ENCODE assay signal across 8 cellular contexts in the genomic region with DNA sequence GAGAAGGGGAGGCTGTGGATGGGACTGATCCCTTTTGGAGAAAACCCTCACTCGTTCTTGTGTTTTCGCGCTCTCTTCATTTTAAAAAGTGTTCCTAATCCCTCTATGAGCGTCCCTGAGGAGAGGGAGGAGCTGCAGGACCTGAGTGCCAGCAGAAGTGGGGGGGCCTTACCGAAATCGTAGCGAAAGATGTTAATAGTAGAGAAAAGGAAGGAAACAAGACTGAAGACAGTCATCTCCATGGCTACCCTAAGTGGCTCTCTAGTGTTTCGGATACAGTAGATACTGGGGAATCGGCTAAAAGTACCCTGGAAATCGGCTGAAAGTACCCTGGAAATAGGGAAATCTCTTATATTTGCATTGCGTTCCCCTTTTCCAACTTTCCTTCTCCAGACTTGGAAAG. TPM values are rescaled to one million over a fixed set of nuclear protein-coding genes. Genes with fewer than 3 reads are reported as not detected.
A peak's percentile ranks its signal among the peaks of the same experiment; 100 is the strongest.
DNase-seq lines count a peak whose midpoint lies in the region; ATAC-seq and TF ChIP-seq lines count a peak whose summit lies in the region.

No MANE protein-coding gene starts in this region.

- ATAC-seq in GM19452 (IDR thresholded peaks at IDR 0.05; ENCODE audit: unreplicated experiment) = peak; percentile 29

- intact Hi-C loops in breast epithelium (cut with DNase I; ENCODE audit: low total_unique reads) = no loop called here

- DNase-seq in AG10803 (ENCODE audit: low read depth) (no peak), breast epithelium (ENCODE audit: low spot score in 2 of 2) (no peak), NAMALWA (ENCODE audit: low spot score) (no peak), NCI-H187 (lab: John Stamatoyannopoulos, UW) (no peak), NCI-H774 (lab: John Stamatoyannopoulos, UW) (no peak)
- DNase-seq in Jurkat, Clone E6-1 (ENCODE audit: low read depth, low spot score) = no peak

- no peaks in the 10 kb centered on the region for H3K4me1 ChIP-seq in breast epithelium
- H3K4me1 ChIP-seq in muscle layer of duodenum (ENCODE audit: control insufficient read depth in 1 of 2, insufficient read depth in 2 of 2, low read length in 2 of 2) = peaks cover 4 to 9% of the 10 kb centered on the region in 2 donors

- H3K4me3 ChIP-seq in AG10803 (ENCODE audit: low read length) (peak overlapping the region; percentile 85), breast epithelium (peak overlapping the region; percentile 70 to 99 (median 97)), muscle layer of duodenum (ENCODE audit: low read depth in 1 of 2, low read length in 2 of 2) (peak overlapping the region; percentile 80 to 97)
- peak overlapping the region; percentile 68 for H3K4me3 ChIP-seq in Jurkat, Clone E6-1 (ENCODE audit: low read length)

- H3K27ac ChIP-seq in breast epithelium (peak overlapping the region; percentile 94 to 96), muscle layer of duodenum (ENCODE audit: low read length) (peak overlapping the region; percentile 32)

- TF ChIP-seq POLR2A in breast epithelium (IDR thresholded peaks at IDR 0.05) = no peak

- H3K27me3 ChIP-seq in breast epithelium (no peaks in the 10 kb centered on the region), muscle layer of duodenum (ENCODE audit: low read depth, low read length) (no peaks in the 10 kb centered on the region)

- TF ChIP-seq CTCF in AG10803 (conservative IDR thresholded peaks at IDR 0.05; ENCODE audit: low read length) (no peak), breast epithelium (IDR thresholded peaks at IDR 0.05) (no peak)

- H3K9me3 ChIP-seq in breast epithelium = no peaks in the 10 kb centered on the region
- no peaks in the 10 kb centered on the region for H3K9me3 ChIP-seq in muscle layer of duodenum (ENCODE audit: control insufficient read depth in 1 of 2, low read length in 2 of 2)

- no peaks in the 10 kb centered on the region for H3K36me3 ChIP-seq in breast epithelium
- H3K36me3 ChIP-seq in muscle layer of duodenum (ENCODE audit: control insufficient read depth in 1 of 2, insufficient read depth in 2 of 2, low read length in 2 of 2) = no peaks in the 10 kb centered on the region

RNA-seq across cellular contexts. Expression of a gene that starts 0.3 kb away (rescaled TPM):
- polyA plus RNA-seq in Jurkat, Clone E6-1 (2012; ENCODE audit: insufficient read depth, insufficient read length) = 3.4 TPM
- total RNA-seq in breast epithelium = 10 to 100 TPM; 10.2 to 19.3 (median 12.5) TPM

RNA-seq across cellular contexts. Expression of a gene that starts 15.9 kb away (rescaled TPM):
- polyA plus RNA-seq in Jurkat, Clone E6-1 (2012; ENCODE audit: insufficient read depth, insufficient read length) = 2.6 TPM
- total RNA-seq in breast epithelium = 1 to 10 TPM; 1.1 to 2.2 (median 2.0) TPM
